In genomic region chr7:94375167-94375566, GRCh38 we compare ENCODE assay signal across 9 cellular contexts. TPM values are rescaled to one million over a fixed set of nuclear protein-coding genes. Genes with fewer than 3 reads are reported as not detected.
DNase-seq lines count a peak whose midpoint lies in the region; ATAC-seq and TF ChIP-seq lines count a peak whose summit lies in the region.
"Had no signal": no experiment of that assay in that cellular context is flagged by ENCODE, and none has a peak within 500 bp of the region (broad histone marks: within the 10 kb centered on the region; RNA-seq: fewer than 3 reads in every experiment).

No MANE protein-coding gene starts in this region.

- peak overlapping the region; percentile 0 for H2AFZ ChIP-seq in neural cell (ENCODE audit: low read depth, low read length)

- TF ChIP-seq RAD21 in neural cell (conservative IDR thresholded peaks at IDR 0.05), result no peak

- H3F3A ChIP-seq in neural cell (ENCODE audit: insufficient read depth, low read length, poor library complexity, severe bottlenecking), result no peaks in the 10 kb centered on the region

- no peaks in the 10 kb centered on the region for H4K20me1 ChIP-seq in neural cell (ENCODE audit: insufficient read depth)

- peak overlapping the region; percentile 5 for H3K27ac ChIP-seq in neural cell (ENCODE audit: low read length)
- H3K27ac ChIP-seq: C4-2B had no signal

- no peak overlapping the region for H3K4me2 ChIP-seq in neural cell (ENCODE audit: low read length)

- ATAC-seq in GM19455 (IDR thresholded peaks at IDR 0.05; ENCODE audit: unreplicated experiment), result no peak

- H3K9me2 ChIP-seq in neural cell (ENCODE audit: insufficient read depth, low read length), result no peaks in the 10 kb centered on the region

- H3K9ac ChIP-seq in NT2/D1 (ENCODE audit: insufficient read length, low read depth), result no peak overlapping the region
- no peak overlapping the region for H3K9ac ChIP-seq in neural cell (ENCODE audit: low read length)

- CTCF ChIA-PET in AG04449 (lab: Yijun Ruan, JAX), result interaction anchor here (0.7 to 6.2 kb wide), 8 partner anchors 9 to 86 kb away, joined by 3 to 34 read pairs (median 5); partner anchors contain the start of gene COL1A2

- H3K4me1 ChIP-seq in NT2/D1 (ENCODE audit: insufficient read depth, insufficient read length), result no peaks in the 10 kb centered on the region

- no peaks in the 10 kb centered on the region for H3K27me3 ChIP-seq in NT2/D1 (ENCODE audit: insufficient read depth, insufficient read length)
- no peaks in the 10 kb centered on the region for H3K27me3 ChIP-seq in neural cell (ENCODE audit: insufficient read depth, low read depth, low read length)

- H3K9me3 ChIP-seq in NT2/D1 (ENCODE audit: insufficient read depth, low read length) (0 out of 2 replicates have a peak, but pooled peaks cover 4% of the 10 kb centered on the region), neural cell (ENCODE audit: low read length) (no peaks in the 10 kb centered on the region)

- DNase-seq in AG04449 (ENCODE audit: low read depth, low spot score) (peak; percentile 91), NT2/D1 (ENCODE audit: low read depth, low spot score) (peak; percentile 68), fibroblast of pulmonary artery (ENCODE audit: low read depth) (peak; percentile 98), KG1 (lab: John Stamatoyannopoulos, UW) (no peak), NCI-H128 (lab: John Stamatoyannopoulos, UW; ENCODE audit: unreplicated experiment) (no peak)
- no peak for DNase-seq in stimulated activated CD4-positive, alpha-beta T cell treated with anti-CD3 and anti-CD28 coated beads, Interleukin-1b, Interleukin-23, amount 100 ng/mL, for 48 hours

- H3K4me3 ChIP-seq in AG04449 (ENCODE audit: low read depth, low read length) (peak overlapping the region; percentile 49), NT2/D1 (ENCODE audit: insufficient read length, low read depth) (no peak overlapping the region), fibroblast of pulmonary artery (replicated peaks; ENCODE audit: low read depth, low read length) (peak overlapping the region; percentile 49), neural cell (ENCODE audit: low read length) (no peak overlapping the region)

- no peaks in the 10 kb centered on the region for H3K79me2 ChIP-seq in neural cell (replicated peaks; ENCODE audit: insufficient read depth, low read length)

- POLR2A ChIA-PET in AG04449 (lab: Yijun Ruan, JAX), result interaction anchor here (0.9 to 5.0 kb wide), 15 partner anchors 14 to 78 kb away, joined by 3 to 109 read pairs (median 7); partner anchors contain the start of gene COL1A2

- H3K36me3 ChIP-seq in NT2/D1 (ENCODE audit: insufficient read depth, insufficient read length, low read length), result no peaks in the 10 kb centered on the region
- no peaks in the 10 kb centered on the region for H3K36me3 ChIP-seq in neural cell (ENCODE audit: insufficient read depth, low read length)

- no peak for TF ChIP-seq EP300 in neural cell (conservative IDR thresholded peaks at IDR 0.05; ENCODE audit: poor library complexity, severe bottlenecking)

- TF ChIP-seq CTCF in AG04449 (IDR thresholded peaks at IDR 0.05; ENCODE audit: insufficient read depth, low read length, missing control alignments), result no peak
- no peak for TF ChIP-seq CTCF in fibroblast of pulmonary artery (IDR thresholded peaks at IDR 0.05; ENCODE audit: low read length, missing control alignments)
- TF ChIP-seq CTCF in neural cell (IDR thresholded peaks at IDR 0.05; ENCODE audit: poor library complexity, severe bottlenecking), result no peak

TF ChIP-seq in neural cell, 6 proteins besides CTCF, POLR2A, EP300 and RAD21:
- TF ChIP-seq REST (IDR thresholded peaks at IDR 0.05; ENCODE audit: borderline replicate concordance) (no peak), TAF1 (IDR thresholded peaks at IDR 0.05; ENCODE audit: low read depth) (no peak), EZH2 (IDR thresholded peaks at IDR 0.05; ENCODE audit: borderline replicate concordance, insufficient read depth, low read length, poor library complexity, severe bottlenecking) (no peak), POLR2AphosphoS5 (IDR thresholded peaks at IDR 0.05) (no peak), SMC3 (conservative IDR thresholded peaks at IDR 0.05; ENCODE audit: poor library complexity) (no peak), MXI1 (conservative IDR thresholded peaks at IDR 0.05; ENCODE audit: poor library complexity, severe bottlenecking) (no peak)

RNA-seq across cellular contexts. Expression of gene COL1A2, which starts 19.5 kb away (rescaled TPM):
- polyA plus RNA-seq in neural cell, result 2.3 and 2.5 TPM in 2 replicates
- 3.4 and 4.1 TPM in 2 replicates for polyA minus RNA-seq in neural cell

Comparison
In these comparisons a context has a peak if more than half of its experiments do, and no peak if none do; other contexts are left out.
1. DNase-seq: peak in AG04449 (single experiment), NT2/D1 (single experiment) and fibroblast of pulmonary artery (single experiment); none in stimulated activated CD4-positive, alpha-beta T cell treated with anti-CD3 and anti-CD28 coated beads, Interleukin-1b, Interleukin-23, amount 100 ng/mL, for 48 hours (single experiment), KG1 (single experiment) and NCI-H128 (single experiment).
2. H3K4me3 ChIP-seq: peak in AG04449 (single experiment) and fibroblast of pulmonary artery (single experiment); none in NT2/D1 (single experiment) and neural cell (single experiment).